8 cellular contexts compared by ENCODE assay signal in genomic region chr16:24010440-24011089, GRCh38.
A peak's percentile ranks its signal among the peaks of the same experiment; 100 is the strongest.
DNase-seq lines count a peak whose midpoint lies in the region; ATAC-seq and TF ChIP-seq lines count a peak whose summit lies in the region.

No MANE protein-coding gene starts in this region.

- H3K79me2 ChIP-seq in OCI-LY3 (ENCODE audit: low read length) (no peaks in the 10 kb centered on the region), fibroblast of lung (ENCODE audit: control insufficient read depth, insufficient read depth, low read length) (no peaks in the 10 kb centered on the region)

- H4K20me1 ChIP-seq in OCI-LY3 (ENCODE audit: insufficient read depth, low read length) (no peaks in the 10 kb centered on the region), fibroblast of lung (ENCODE audit: control insufficient read depth, extremely low read depth, insufficient read depth, low read length) (no peaks in the 10 kb centered on the region)

- H3K27ac Mint-ChIP-seq in neural crest cell (ENCODE audit: unreplicated experiment): no peak overlapping the region
- peak overlapping the region; percentile 26 for H3K27ac Mint-ChIP-seq in stimulated activated naive CD8-positive, alpha-beta T cell treated with anti-CD3 and anti-CD28 coated beads, Interleukin-15, Interleukin-2, amounts not matched to agents 100 ng/mL and 50 ng/mL, for 24 hours

- no peak overlapping the region for H3K4me3 Mint-ChIP-seq in neural crest cell
- H3K4me3 Mint-ChIP-seq in stimulated activated naive CD8-positive, alpha-beta T cell treated with anti-CD3 and anti-CD28 coated beads, Interleukin-15, Interleukin-2, amounts not matched to agents 100 ng/mL and 50 ng/mL, for 24 hours: peak overlapping the region; percentile 8

- TF ChIP-seq CTCF in OCI-LY3 (IDR thresholded peaks at IDR 0.05; ENCODE audit: low read depth, low read length) (peak; percentile 88), fibroblast of lung (conservative IDR thresholded peaks at IDR 0.05 in 1 of 2, IDR thresholded peaks at IDR 0.05 in 1 of 2; ENCODE audit: low read depth in 1 of 2, low read length in 2 of 2) (peak; percentile 55 to 84), neural crest cell (conservative IDR thresholded peaks at IDR 0.05) (peak; percentile 85)

- H3K27ac ChIP-seq in OCI-LY3 (ENCODE audit: low read length) (no peak overlapping the region), fibroblast of lung (ENCODE audit: insufficient read depth, low read length) (no peak overlapping the region)

- H3K4me2 ChIP-seq in OCI-LY3 (ENCODE audit: low read length): peak overlapping the region; percentile 73
- H3K4me2 ChIP-seq in fibroblast of lung (ENCODE audit: extremely low read depth, insufficient read depth, low read length): no peak overlapping the region

- peaks cover 28% of the 10 kb centered on the region for H3K27me3 Mint-ChIP-seq in neural crest cell (ENCODE audit: low read depth)
- no peaks in the 10 kb centered on the region for H3K27me3 Mint-ChIP-seq in stimulated activated naive CD8-positive, alpha-beta T cell treated with anti-CD3 and anti-CD28 coated beads, Interleukin-15, Interleukin-2, amounts not matched to agents 100 ng/mL and 50 ng/mL, for 24 hours

- H2AFZ ChIP-seq in OCI-LY3 (ENCODE audit: low read depth, low read length) (no peak overlapping the region), fibroblast of lung (ENCODE audit: low read length) (no peak overlapping the region)

- DNase-seq in DMS 273 (lab: John Stamatoyannopoulos, UW; ENCODE audit: unreplicated experiment) (peak; percentile 82), HS-5 (ENCODE audit: low read depth) (peak; percentile 13), fibroblast of lung (ENCODE audit: low read depth in 2 of 2) (peak; percentile 46 to 79), neural crest cell (ENCODE audit: low read depth, low spot score) (peak; percentile 61)
- DNase-seq in activated T-cell treated with anti-CD3 and anti-CD28 coated beads, Interleukin-2, amount 50 U/mL, for 1 hour: peak; percentile 73

- no peaks in the 10 kb centered on the region for H3K36me3 ChIP-seq in OCI-LY3 (replicated peaks; ENCODE audit: low read depth, low read length)
- H3K36me3 ChIP-seq in fibroblast of lung (ENCODE audit: control insufficient read depth, insufficient read depth, low read length): no peaks in the 10 kb centered on the region

- no peak for ATAC-seq in GM18909 (IDR thresholded peaks at IDR 0.05; ENCODE audit: poor library complexity, unreplicated experiment)

- H3K4me1 Mint-ChIP-seq in neural crest cell: no peaks in the 10 kb centered on the region
- H3K4me1 Mint-ChIP-seq in stimulated activated naive CD8-positive, alpha-beta T cell treated with anti-CD3 and anti-CD28 coated beads, Interleukin-15, Interleukin-2, amounts not matched to agents 100 ng/mL and 50 ng/mL, for 24 hours (ENCODE audit: low read depth): peaks cover 70% of the 10 kb centered on the region

- no peaks in the 10 kb centered on the region for H3K9me3 Mint-ChIP-seq in neural crest cell
- H3K9me3 Mint-ChIP-seq in stimulated activated naive CD8-positive, alpha-beta T cell treated with anti-CD3 and anti-CD28 coated beads, Interleukin-15, Interleukin-2, amounts not matched to agents 100 ng/mL and 50 ng/mL, for 24 hours: no peaks in the 10 kb centered on the region

- H3K36me3 Mint-ChIP-seq in neural crest cell (ENCODE audit: low read depth): no peaks in the 10 kb centered on the region
- peaks cover 24% of the 10 kb centered on the region for H3K36me3 Mint-ChIP-seq in stimulated activated naive CD8-positive, alpha-beta T cell treated with anti-CD3 and anti-CD28 coated beads, Interleukin-15, Interleukin-2, amounts not matched to agents 100 ng/mL and 50 ng/mL, for 24 hours (ENCODE audit: low read depth)

- H3K4me3 ChIP-seq in OCI-LY3 (ENCODE audit: low read length): peak overlapping the region; percentile 40
- no peak overlapping the region for H3K4me3 ChIP-seq in fibroblast of lung (replicated peaks in 1 of 4; ENCODE audit: control extremely low read depth in 1 of 4, insufficient read depth in 1 of 4, low read depth in 3 of 4, low read length in 4 of 4)

- H3K4me1 ChIP-seq in OCI-LY3 (ENCODE audit: low read length): peaks cover 51% of the 10 kb centered on the region
- no peaks in the 10 kb centered on the region for H3K4me1 ChIP-seq in fibroblast of lung (ENCODE audit: control insufficient read depth, extremely low read depth, insufficient read depth, low read length)

- H3K9me3 ChIP-seq in OCI-LY3 (ENCODE audit: insufficient read depth, low read length) (no peaks in the 10 kb centered on the region), fibroblast of lung (ENCODE audit: control insufficient read depth, insufficient read depth, low read depth, low read length) (no peaks in the 10 kb centered on the region)

- H3K27me3 ChIP-seq in OCI-LY3 (ENCODE audit: low read depth, low read length) (peaks cover 33% of the 10 kb centered on the region), fibroblast of lung (ENCODE audit: control insufficient read depth, insufficient read depth, low read length) (no peaks in the 10 kb centered on the region)

- H3K9ac ChIP-seq in OCI-LY3 (ENCODE audit: low read length) (peak overlapping the region; percentile 0; the same call in 1 of the 2 replicates), fibroblast of lung (ENCODE audit: insufficient read depth, low read length) (no peak overlapping the region)

Comparison
In these comparisons a context has a peak if more than half of its experiments do, and no peak if none do; other contexts are left out.
1. DNase-seq: peak in every context shown above with its lines; median percentile 82 in DMS 273; 73 in activated T-cell treated with anti-CD3 and anti-CD28 coated beads, Interleukin-2, amount 50 U/mL, for 1 hour; 62 in fibroblast of lung; 61 in neural crest cell; 13 in HS-5.